20 cellular contexts compared by ENCODE assay signal in the genomic region with DNA sequence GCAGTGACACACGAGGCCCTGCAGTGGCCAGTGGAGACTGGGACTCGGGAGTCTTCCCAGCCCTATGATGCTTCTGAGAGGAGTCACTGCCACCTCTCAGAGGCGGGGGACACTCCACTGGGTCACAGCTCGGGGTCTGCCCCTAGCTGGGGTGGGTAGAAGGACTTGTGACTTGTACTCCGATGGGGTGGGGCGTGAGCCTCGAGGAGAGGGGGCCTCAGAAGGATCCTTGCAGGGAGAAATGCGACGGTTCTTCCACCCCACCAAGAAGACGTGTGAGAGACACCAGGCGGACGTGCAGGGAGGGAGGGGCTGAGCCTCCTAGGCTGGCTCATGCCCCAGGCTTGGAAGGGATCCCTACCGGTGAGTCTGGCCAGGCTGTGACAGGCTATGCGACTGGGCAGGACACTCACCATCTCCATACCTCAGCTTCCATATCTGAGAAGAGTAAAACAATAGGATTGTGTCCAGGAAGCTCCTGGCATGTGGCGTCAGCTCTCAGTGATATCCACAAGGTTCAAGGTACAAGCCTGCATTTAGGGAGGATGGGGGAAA. TPM values are rescaled to one million over a fixed set of nuclear protein-coding genes. Genes with fewer than 3 reads are reported as not detected.
A peak's percentile ranks its signal among the peaks of the same experiment; 100 is the strongest.
DNase-seq lines count a peak whose midpoint lies in the region; ATAC-seq and TF ChIP-seq lines count a peak whose summit lies in the region.
"Had no signal": no experiment of that assay in that cellular context is flagged by ENCODE, and none has a peak within 500 bp of the region (broad histone marks: within the 10 kb centered on the region; RNA-seq: fewer than 3 reads in every experiment).

No MANE protein-coding gene starts in this region.

- H3K4me1 ChIP-seq in heart right ventricle: peaks cover 0 to 9% (median 0%) of the 10 kb centered on the region in 9 donors
- no peaks in the 10 kb centered on the region for H3K4me1 ChIP-seq in osteoblast (ENCODE audit: insufficient read depth, low read length)

- H3K27me3 ChIP-seq in heart right ventricle (peaks cover 0 to 42% (median 14%) of the 10 kb centered on the region in 7 donors), osteoblast (ENCODE audit: insufficient read depth, low read length) (peaks cover 10% of the 10 kb centered on the region)
- H3K27me3 ChIP-seq: BLaER1 treated with 17β-estradiol and CSF1 and Interleukin-3, amounts not matched to agents 10 nM and 100 nM; MG63 had no signal

- H3K4me3 Mint-ChIP-seq in brain: no peak overlapping the region
- H3K4me3 Mint-ChIP-seq: HFFc6 had no signal

- ATAC-seq in heart right ventricle (peak in 7 of 8 donors; percentile 48 to 79 (median 66)), HG03108 (IDR thresholded peaks at IDR 0.05; ENCODE audit: unreplicated experiment) (no peak)

- WGBS in heart right ventricle, 2 donors: 46 to 47% methylated on average over 15 of the region's 15 CpGs

- no peaks in the 10 kb centered on the region for H3K79me2 ChIP-seq in osteoblast (ENCODE audit: insufficient read depth, low read length)

- H3K27ac ChIP-seq in heart right ventricle (no peak overlapping the region), osteoblast (ENCODE audit: low read depth, low read length) (no peak overlapping the region)
- H3K27ac ChIP-seq: BLaER1 treated with 17β-estradiol and CSF1 and Interleukin-3, amounts not matched to agents 10 nM and 100 nM; HL-60 had no signal

- peak overlapping the region in 3 of 5 experiments; percentile 23 to 72 (median 35) for H3K27ac Mint-ChIP-seq in brain
- H3K27ac Mint-ChIP-seq: HFFc6 had no signal

- H3K4me2 ChIP-seq in osteoblast (ENCODE audit: insufficient read depth, low read length): no peak overlapping the region
- H3K4me2 ChIP-seq: BLaER1 treated with 17β-estradiol and CSF1 and Interleukin-3, amounts not matched to agents 10 nM and 100 nM had no signal

- no peaks in the 10 kb centered on the region for H3K27me3 Mint-ChIP-seq in brain

- TF ChIP-seq CTCF in brain (conservative IDR thresholded peaks at IDR 0.05) (no peak), heart right ventricle (IDR thresholded peaks at IDR 0.05) (no peak), osteoblast (IDR thresholded peaks at IDR 0.05; ENCODE audit: extremely low read depth, low read depth, low read length) (no peak)

- H3K4me3 ChIP-seq in heart right ventricle (no peak overlapping the region), osteoblast (ENCODE audit: insufficient read depth, low read length) (no peak overlapping the region)
- H3K4me3 ChIP-seq: BLaER1 treated with 17β-estradiol and CSF1 and Interleukin-3, amounts not matched to agents 10 nM and 100 nM; MG63 had no signal

- no peaks in the 10 kb centered on the region for H3K36me3 Mint-ChIP-seq in brain

- in situ Hi-C loops in G401 (cut with HindIII; ENCODE audit: low sequenced_read_pairs): no loop called here

- DNase-seq in G401 (ENCODE audit: low spot score): peak; percentile 77
- DNase-seq in heart right ventricle: peak in 1 of 2 donors; percentile 41
- peak; percentile 59 for DNase-seq in osteoblast (ENCODE audit: insufficient read length, low spot score, missing footprints)
- no peak for DNase-seq in GM19238 (ENCODE audit: insufficient read length, low spot score)
- DNase-seq in NCI-H1092 treated with DMSO at 0.1 percent for 48 hours (lab: John Stamatoyannopoulos, UW): no peak
- DNase-seq: HFFc6, IMR-90, Karpas-422, MG63, NCI-H1048, NCI-H1436 treated with DMSO at 0.1 percent for 48 hours, NCI-H2029 treated with DMSO at 0.1 percent for 48 hours, NCI-H2171, NCI-H526 had no signal

- H3K9me3 ChIP-seq in heart right ventricle (no peaks in the 10 kb centered on the region), osteoblast (ENCODE audit: low read depth, low read length) (no peaks in the 10 kb centered on the region)
- H3K9me3 ChIP-seq: MG63 had no signal

- intact Hi-C loops in heart right ventricle (cut with DNase I): loop anchor here in 3 of 10 donors (5.0 kb wide), 1 partner anchor 286 kb away; a partner anchor contains a TSS

- no peak overlapping the region for H2AFZ ChIP-seq in osteoblast (ENCODE audit: low read length)

- H3K36me3 ChIP-seq in heart right ventricle (no peaks in the 10 kb centered on the region), osteoblast (ENCODE audit: insufficient read depth, low read length) (no peaks in the 10 kb centered on the region)
- H3K36me3 ChIP-seq: BLaER1 treated with 17β-estradiol and CSF1 and Interleukin-3, amounts not matched to agents 10 nM and 100 nM; MG63 had no signal

- H3K4me1 Mint-ChIP-seq in brain: peaks cover 41% of the 10 kb centered on the region

- peaks cover 6 to 12% (median 7%) of the 10 kb centered on the region in 5 experiments for H3K9me3 Mint-ChIP-seq in brain

- H4K20me1 ChIP-seq in osteoblast (ENCODE audit: insufficient read depth, low read length): no peaks in the 10 kb centered on the region

RNA-seq across cellular contexts. Expression of a gene that starts 11.1 kb away (rescaled TPM):
- total RNA-seq in G401 (2014; rRNA removed; shearing (Covaris generic)): not detected in 2 replicates
- polyA plus RNA-seq in brain (ENCODE audit: insufficient read depth, low read depth, low replicate concordance): 3.5 TPM
- total RNA-seq in heart right ventricle: not detected
- not detected for polyA plus RNA-seq in heart right ventricle
- not detected in 2 replicates for total RNA-seq in osteoblast
- total RNA-seq: A673, HT1080, IMR-90 had no signal

RNA-seq across cellular contexts. Expression of a gene that starts 15.4 kb away (rescaled TPM):
- total RNA-seq in G401 (2014; rRNA removed; shearing (Covaris generic)): 221 and 260 TPM in 2 replicates
- polyA plus RNA-seq in brain (ENCODE audit: insufficient read depth, low read depth, low replicate concordance) (249 TPM), heart right ventricle (100 to 1,000 TPM; 291 to 495 TPM)
- total RNA-seq in heart right ventricle (100 to 1,000 TPM; 135 to 229 (median 165) TPM), osteoblast (70.2 and 84.9 TPM in 2 replicates)

Comparison
In these comparisons a context has a peak if more than half of its experiments do, and no peak if none do; other contexts are left out.
1. DNase-seq: peak in G401 (single experiment) and osteoblast (single experiment); none in GM19238 (single experiment) and NCI-H1092 treated with DMSO at 0.1 percent for 48 hours (single experiment).